In genomic region chr2:112941753-112942653, GRCh38 we compare ENCODE assay signal across 8 cellular contexts. TPM values are rescaled to one million over a fixed set of nuclear protein-coding genes. Genes with fewer than 3 reads are reported as not detected.
A peak's percentile ranks its signal among the peaks of the same experiment; 100 is the strongest.
DNase-seq lines count a peak whose midpoint lies in the region; ATAC-seq and TF ChIP-seq lines count a peak whose summit lies in the region.

No MANE protein-coding gene starts in this region.

- no peak overlapping the region for H3K27ac Mint-ChIP-seq in CD8-positive, alpha-beta T cell
- H3K27ac Mint-ChIP-seq in natural killer cell = no peak overlapping the region

- CTCF ChIA-PET in CD8-positive, alpha-beta T cell (lab: Charles Lee) = interaction anchor here (0.7 to 2.0 kb wide), 20 partner anchors 10 to 428 kb away, joined by 3 to 23 read pairs (median 3); partner anchors contain the start of gene IL37

- POLR2A ChIA-PET in CD8-positive, alpha-beta T cell (lab: Charles Lee) = interaction anchor here (1.2 kb wide), 1 partner anchor 17 kb away, joined by 3 read pairs; no protein-coding TSS in a partner anchor

- H3K9me3 Mint-ChIP-seq in CD8-positive, alpha-beta T cell = no peaks in the 10 kb centered on the region
- H3K9me3 Mint-ChIP-seq in natural killer cell = no peaks in the 10 kb centered on the region

- no peaks in the 10 kb centered on the region for H3K9me3 ChIP-seq in CD8-positive, alpha-beta T cell (ENCODE audit: low read length)

- TF ChIP-seq CTCF in CD8-positive, alpha-beta T cell (IDR thresholded peaks at IDR 0.05) = peak; percentile 62
- TF ChIP-seq CTCF in natural killer cell (IDR thresholded peaks at IDR 0.05) = peak; percentile 79

- peak; percentile 22 to 69 (median 51) for DNase-seq in CD8-positive, alpha-beta T cell
- DNase-seq in GM19238 (ENCODE audit: insufficient read length, low spot score) (peak; percentile 34), NOMO-1 (lab: John Stamatoyannopoulos, UW; ENCODE audit: unreplicated experiment in 2 of 2) (peak; percentile 64 to 75), erythroblast (lab: John Stamatoyannopoulos, UW) (peak; percentile 68 to 85), natural killer cell (peak; percentile 58)
- peak; percentile 23 to 67 (median 36) for DNase-seq in activated CD8-positive, alpha-beta memory T cell treated with anti-CD3 and anti-CD28 coated beads for 48 hours (ENCODE audit: low read depth in 2 of 3, low spot score in 2 of 3)
- DNase-seq in stimulated activated naive CD8-positive, alpha-beta T cell treated with anti-CD3 and anti-CD28 coated beads, Interleukin-15, Interleukin-2, amounts not matched to agents 100 U/mL and 50 U/mL, for 24 hours = peak; percentile 79

- H3K36me3 ChIP-seq in CD8-positive, alpha-beta T cell (ENCODE audit: insufficient read depth, low read length) = no peaks in the 10 kb centered on the region

- no peaks in the 10 kb centered on the region for H3K36me3 Mint-ChIP-seq in CD8-positive, alpha-beta T cell
- H3K36me3 Mint-ChIP-seq in natural killer cell = no peaks in the 10 kb centered on the region

- H3K4me3 Mint-ChIP-seq in CD8-positive, alpha-beta T cell = no peak overlapping the region
- no peak overlapping the region for H3K4me3 Mint-ChIP-seq in natural killer cell

- intact Hi-C loops in CD8-positive, alpha-beta T cell (cut with DNase I, micrococcal nuclease) = loop anchor here (1.0 kb wide), 2 partner anchors 192 to 193 kb away; no protein-coding TSS in a partner anchor
- intact Hi-C loops in natural killer cell (cut with micrococcal nuclease) = loop anchor here (1.0 to 10.0 kb wide), 2 partner anchors 192 to 337 kb away; no protein-coding TSS in a partner anchor

- ATAC-seq in CD8-positive, alpha-beta T cell = peak; percentile 66
- ATAC-seq in HG03460 (IDR thresholded peaks at IDR 0.05; ENCODE audit: unreplicated experiment) (peak; percentile 57), natural killer cell (peak; percentile 82 to 95 (median 91))
- peak; percentile 87 for ATAC-seq in stimulated activated naive CD8-positive, alpha-beta T cell treated with anti-CD3 and anti-CD28 coated beads, Interleukin-15, Interleukin-2, amounts not matched to agents 100 U/mL and 50 U/mL, for 24 hours

- no peak overlapping the region for H3K4me3 ChIP-seq in CD8-positive, alpha-beta T cell (ENCODE audit: low read depth, low read length)

- no peaks in the 10 kb centered on the region for H3K27me3 Mint-ChIP-seq in CD8-positive, alpha-beta T cell (ENCODE audit: low read depth)
- H3K27me3 Mint-ChIP-seq in natural killer cell (ENCODE audit: low read depth in 2 of 2) = peaks cover 3 to 9% of the 10 kb centered on the region in 2 donors

- peaks cover 6% of the 10 kb centered on the region for H3K4me1 Mint-ChIP-seq in CD8-positive, alpha-beta T cell (ENCODE audit: low read depth)
- H3K4me1 Mint-ChIP-seq in natural killer cell = peaks cover 6 to 7% of the 10 kb centered on the region in 2 donors

- H3K27me3 ChIP-seq in CD8-positive, alpha-beta T cell (ENCODE audit: insufficient read depth, low read length) = no peaks in the 10 kb centered on the region

- H3K4me1 ChIP-seq in CD8-positive, alpha-beta T cell (ENCODE audit: insufficient read depth, low read length) = no peaks in the 10 kb centered on the region

- no peak overlapping the region for H3K27ac ChIP-seq in CD8-positive, alpha-beta T cell (ENCODE audit: low read depth, low read length)

- TF ChIP-seq POLR2A in erythroblast (IDR thresholded peaks at IDR 0.05; ENCODE audit: low read length) = no peak

RNA-seq across cellular contexts. Expression of gene IL37, which starts 31.0 kb away (rescaled TPM):
- not detected for total RNA-seq in CD8-positive, alpha-beta T cell
- not detected for total RNA-seq in natural killer cell

RNA-seq across cellular contexts. Expression of gene IL36G, which starts 35.8 kb away (rescaled TPM):
- not detected for total RNA-seq in CD8-positive, alpha-beta T cell
- not detected for total RNA-seq in natural killer cell
